Comparison of ENCODE assay signal across 8 cellular contexts in the genomic region with DNA sequence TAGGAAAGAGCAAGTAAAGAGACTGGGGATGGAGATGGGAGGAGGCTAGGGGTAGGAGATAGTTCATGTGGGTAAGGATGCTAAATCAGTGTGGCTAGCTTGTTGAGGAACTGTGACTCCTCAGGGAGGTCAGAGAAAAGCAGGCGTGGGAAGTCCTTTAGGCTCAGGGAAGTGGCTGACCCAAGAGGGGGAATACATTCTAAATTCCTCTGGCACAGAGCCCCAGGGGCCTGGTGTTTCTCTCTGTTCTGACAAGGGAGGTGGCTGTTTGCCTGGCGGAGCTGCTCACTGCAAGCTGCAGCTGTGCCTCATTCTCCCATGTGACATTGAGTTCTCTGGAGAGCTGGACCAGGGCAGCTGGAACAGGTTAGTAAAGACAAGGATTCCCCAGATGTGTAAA.
DNase-seq lines count a peak whose midpoint lies in the region; ATAC-seq and TF ChIP-seq lines count a peak whose summit lies in the region.

No MANE protein-coding gene starts in this region.

- no peaks in the 10 kb centered on the region; the same call in 1 of the 2 replicates for H3K27me3 Mint-ChIP-seq in HFFc6 (ENCODE audit: insufficient read depth)
- no peaks in the 10 kb centered on the region for H3K27me3 Mint-ChIP-seq in activated naive CD8-positive, alpha-beta T cell treated with anti-CD3 and anti-CD28 coated beads, Interleukin-2, amount 50 U/mL, for 24 hours

- no peak overlapping the region for H3K4me3 ChIP-seq in spleen

- TF ChIP-seq CTCF in HFFc6 (IDR thresholded peaks at IDR 0.05) = no peak
- no peak for TF ChIP-seq CTCF in spleen (IDR thresholded peaks at IDR 0.05 in 8 of 11, conservative IDR thresholded peaks at IDR 0.05 in 3 of 11)

- 69 to 85% (median 81%) methylated on average over 2 of the region's 2 CpGs for WGBS in spleen, 5 donors

- TF ChIP-seq POLR2A in spleen (IDR thresholded peaks at IDR 0.05) = no peak

- ATAC-seq in activated naive CD8-positive, alpha-beta T cell treated with anti-CD3 and anti-CD28 coated beads, Interleukin-2, amount 50 U/mL, for 24 hours = no peak
- ATAC-seq in GM18520 (IDR thresholded peaks at IDR 0.05; ENCODE audit: unreplicated experiment) (no peak), GM21825 (IDR thresholded peaks at IDR 0.05; ENCODE audit: unreplicated experiment) (no peak), HG02870 (IDR thresholded peaks at IDR 0.05; ENCODE audit: unreplicated experiment) (no peak), GM18498 (IDR thresholded peaks at IDR 0.05; ENCODE audit: unreplicated experiment) (no peak)

- H3K9me3 ChIP-seq in spleen = peaks cover 0 to 7% (median 0%) of the 10 kb centered on the region in 8 donors

- peak overlapping the region; percentile 86 for H3K4me3 Mint-ChIP-seq in HFFc6
- no peak overlapping the region for H3K4me3 Mint-ChIP-seq in activated naive CD8-positive, alpha-beta T cell treated with anti-CD3 and anti-CD28 coated beads, Interleukin-2, amount 50 U/mL, for 24 hours

- H3K4me1 ChIP-seq in spleen = peaks cover 0 to 40% (median 13%) of the 10 kb centered on the region in 6 donors

- H3K27me3 ChIP-seq in spleen (replicated peaks in 1 of 7) = no peaks in the 10 kb centered on the region

- peak overlapping the region in 6 of 8 donors; percentile 27 to 78 (median 62) for H3K27ac ChIP-seq in spleen

- H3K4me1 Mint-ChIP-seq in HFFc6 (ENCODE audit: low read depth) = peaks cover 61% of the 10 kb centered on the region
- H3K4me1 Mint-ChIP-seq in activated naive CD8-positive, alpha-beta T cell treated with anti-CD3 and anti-CD28 coated beads, Interleukin-2, amount 50 U/mL, for 24 hours = peaks cover 28% of the 10 kb centered on the region

- peak; percentile 70 for DNase-seq in HFFc6
- no peak for DNase-seq in activated naive CD8-positive, alpha-beta T cell treated with anti-CD3 and anti-CD28 coated beads, Interleukin-2, amount 50 U/mL, for 24 hours
- DNase-seq in iPS-NIHi7 (ENCODE audit: extremely low spot score) = peak; percentile 14
- DNase-seq in spleen = no peak

- peaks cover 33% of the 10 kb centered on the region for H3K36me3 Mint-ChIP-seq in HFFc6 (ENCODE audit: low read depth)
- no peaks in the 10 kb centered on the region for H3K36me3 Mint-ChIP-seq in activated naive CD8-positive, alpha-beta T cell treated with anti-CD3 and anti-CD28 coated beads, Interleukin-2, amount 50 U/mL, for 24 hours (ENCODE audit: low read depth)

- no peaks in the 10 kb centered on the region for H3K36me3 ChIP-seq in spleen

- peaks cover 4% of the 10 kb centered on the region; the same call in 1 of the 2 replicates for H3K9me3 Mint-ChIP-seq in HFFc6
- H3K9me3 Mint-ChIP-seq in activated naive CD8-positive, alpha-beta T cell treated with anti-CD3 and anti-CD28 coated beads, Interleukin-2, amount 50 U/mL, for 24 hours = peaks cover 5% of the 10 kb centered on the region

- peak overlapping the region; percentile 96 for H3K27ac Mint-ChIP-seq in HFFc6
- H3K27ac Mint-ChIP-seq in activated naive CD8-positive, alpha-beta T cell treated with anti-CD3 and anti-CD28 coated beads, Interleukin-2, amount 50 U/mL, for 24 hours = peak overlapping the region; percentile 86

- intact Hi-C loops in spleen (cut with DNase I; ENCODE audit: low total_unique reads) = no loop called here

Comparison
In these comparisons a context has a peak if more than half of its experiments do, and no peak if none do; other contexts are left out.
1. DNase-seq: peak in HFFc6 (single experiment) and iPS-NIHi7 (single experiment); none in activated naive CD8-positive, alpha-beta T cell treated with anti-CD3 and anti-CD28 coated beads, Interleukin-2, amount 50 U/mL, for 24 hours (single experiment) and spleen (single experiment).